ENCODE assay signal across 9 cellular contexts in genomic region chr7:124152859-124153692, GRCh38.
A peak's percentile ranks its signal among the peaks of the same experiment; 100 is the strongest.
DNase-seq lines count a peak whose midpoint lies in the region; ATAC-seq, FAIRE-seq and TF ChIP-seq lines count a peak whose summit lies in the region.
"Had no signal": no experiment of that assay in that cellular context is flagged by ENCODE, and none has a peak within 500 bp of the region (broad histone marks: within the 10 kb centered on the region; RNA-seq: fewer than 3 reads in every experiment).

No MANE protein-coding gene starts in this region.

- TF ChIP-seq CTCF in transverse colon (IDR thresholded peaks at IDR 0.05), result peak in 4 of 5 experiments; percentile 7 to 28 (median 26)

- H3K4me3 Mint-ChIP-seq in natural killer cell treated with Interleukin-12 subunit alpha and Interleukin-12 subunit beta and Interleukin-15 and Interleukin-18, amount 100 ng/mL, for 72 hours, result no peak overlapping the region

- peak; percentile 67 for FAIRE-seq in GM12892 (lab: Jason Lieb, UNC)
- FAIRE-seq: TTC549 had no signal

- H3K9me3 Mint-ChIP-seq in natural killer cell treated with Interleukin-12 subunit alpha and Interleukin-12 subunit beta and Interleukin-15 and Interleukin-18, amount 100 ng/mL, for 72 hours, result no peaks in the 10 kb centered on the region

- intact Hi-C loops in transverse colon (cut with DNase I; ENCODE audit: low total_unique reads), result no loop called here

- H3K27me3 ChIP-seq in transverse colon, result peaks cover under 1% of the 10 kb centered on the region
- H3K27me3 ChIP-seq: neutrophil had no signal

- no peaks in the 10 kb centered on the region for H3K9me3 ChIP-seq in transverse colon
- H3K9me3 ChIP-seq: neutrophil had no signal

- no peak overlapping the region for H3K4me3 ChIP-seq in transverse colon

- TF ChIP-seq POLR2A in GM12892 (IDR thresholded peaks at IDR 0.05; ENCODE audit: low read depth, low read length) (no peak), transverse colon (IDR thresholded peaks at IDR 0.05) (no peak)

- TF ChIP-seq EP300 in transverse colon (IDR thresholded peaks at IDR 0.05; ENCODE audit: low read depth), result no peak

- in situ Hi-C loops in transverse colon (cut with MboI; ENCODE audit: low pct_ligation_motif_present in 1 of 4, low pct_unique_long_range_greater_than_20kb in 1 of 4, low sequenced_read_pairs in 3 of 4), result loop anchor here in 3 of 4 donors (10.0 to 25.0 kb wide), 2 partner anchors 632 to 634 kb away; no protein-coding TSS in a partner anchor

- no peaks in the 10 kb centered on the region for H3K27me3 Mint-ChIP-seq in natural killer cell treated with Interleukin-12 subunit alpha and Interleukin-12 subunit beta and Interleukin-15 and Interleukin-18, amount 100 ng/mL, for 72 hours

- no peak overlapping the region for H3K27ac Mint-ChIP-seq in natural killer cell treated with Interleukin-12 subunit alpha and Interleukin-12 subunit beta and Interleukin-15 and Interleukin-18, amount 100 ng/mL, for 72 hours

- 80 to 83% methylated on average over 1 of the region's 1 CpG for WGBS in transverse colon (ENCODE audit: low coverage in 1 of 2), 2 donors

- DNase-seq in GM12892 (ENCODE audit: insufficient read length) (no peak), OCI-M2 (lab: John Stamatoyannopoulos, UW; ENCODE audit: unreplicated experiment) (peak; percentile 17), glomerular visceral epithelial cell (ENCODE audit: extremely low spot score) (peak; percentile 30), transverse colon (no peak), NCI-H2029 (lab: John Stamatoyannopoulos, UW) (no peak)
- no peak for DNase-seq in natural killer cell treated with Interleukin-12 subunit alpha and Interleukin-12 subunit beta and Interleukin-15 and Interleukin-18, amount 100 ng/mL, for 72 hours (ENCODE audit: low spot score)

- ATAC-seq in HG02884 (IDR thresholded peaks at IDR 0.05; ENCODE audit: unreplicated experiment), result peak; percentile 64
- no peak for ATAC-seq in natural killer cell treated with Interleukin-12 subunit alpha and Interleukin-12 subunit beta and Interleukin-15 and Interleukin-18, amount 100 ng/mL, for 72 hours

- H3K4me1 Mint-ChIP-seq in natural killer cell treated with Interleukin-12 subunit alpha and Interleukin-12 subunit beta and Interleukin-15 and Interleukin-18, amount 100 ng/mL, for 72 hours (ENCODE audit: low read depth in 2 of 2), result no peaks in the 10 kb centered on the region

- H3K36me3 Mint-ChIP-seq in natural killer cell treated with Interleukin-12 subunit alpha and Interleukin-12 subunit beta and Interleukin-15 and Interleukin-18, amount 100 ng/mL, for 72 hours, result no peaks in the 10 kb centered on the region

- H3K27ac ChIP-seq in transverse colon, result no peak overlapping the region
- H3K27ac ChIP-seq: neutrophil had no signal

- no peaks in the 10 kb centered on the region for H3K36me3 ChIP-seq in transverse colon
- H3K36me3 ChIP-seq: neutrophil had no signal

- no peaks in the 10 kb centered on the region for H3K4me1 ChIP-seq in transverse colon

Comparison
In these comparisons a context has a peak if more than half of its experiments do, and no peak if none do; other contexts are left out.
1. DNase-seq: peak in OCI-M2 (single experiment) and glomerular visceral epithelial cell (single experiment); none in GM12892 (single experiment), transverse colon (single experiment), natural killer cell treated with Interleukin-12 subunit alpha and Interleukin-12 subunit beta and Interleukin-15 and Interleukin-18, amount 100 ng/mL, for 72 hours (single experiment) and NCI-H2029 (single experiment).